Comparison of ENCODE assay signal across 33 cellular contexts in genomic region chr11:120283124-120283523, GRCh38. TPM values are rescaled to one million over a fixed set of nuclear protein-coding genes. Genes with fewer than 3 reads are reported as not detected.
"Had no signal": no experiment of that assay in that cellular context is flagged by ENCODE, and none has a peak within 500 bp of the region (broad histone marks: within the 10 kb centered on the region; RNA-seq: fewer than 3 reads in every experiment).

No MANE protein-coding gene starts in this region.

- H3K4me1 Mint-ChIP-seq: activated CD4-positive, alpha-beta memory T cell treated with anti-CD3 and anti-CD28 coated beads, Interleukin-2, amount 10 ng/mL, durations not matched to agents 7 days and 5 days; activated CD4-positive, alpha-beta T cell treated with anti-CD3 and anti-CD28 coated beads, Interleukin-2, amount 10 ng/mL, durations not matched to agents 7 days and 5 days; activated naive CD4-positive, alpha-beta T cell treated with anti-CD3 and anti-CD28 coated beads, Interleukin-2, amount 10 ng/mL, durations not matched to agents 7 days and 5 days; activated naive CD8-positive, alpha-beta T cell treated with anti-CD3 and anti-CD28 coated beads, Interleukin-2, amount 10 ng/mL, durations not matched to agents 7 days and 5 days had no signal

- H3K4me3 Mint-ChIP-seq: activated CD4-positive, alpha-beta memory T cell treated with anti-CD3 and anti-CD28 coated beads, Interleukin-2, amount 10 ng/mL, durations not matched to agents 7 days and 5 days; activated CD4-positive, alpha-beta T cell treated with anti-CD3 and anti-CD28 coated beads, Interleukin-2, amount 10 ng/mL, durations not matched to agents 7 days and 5 days; activated naive CD4-positive, alpha-beta T cell treated with anti-CD3 and anti-CD28 coated beads, Interleukin-2, amount 10 ng/mL, durations not matched to agents 7 days and 5 days; activated naive CD8-positive, alpha-beta T cell treated with anti-CD3 and anti-CD28 coated beads, Interleukin-2, amount 10 ng/mL, durations not matched to agents 7 days and 5 days; activated T-cell treated with anti-CD3 and anti-CD28 coated beads, Interleukin-2, amount 50 U/mL, for 24 hours; activated T-cell treated with anti-CD3 and anti-CD28 coated beads, Interleukin-2, amount 50 U/mL, for 72 hours; brain; WTC11 had no signal

- H3K9me3 ChIP-seq: ascending aorta, breast epithelium, colonic mucosa had no signal

- H3K27ac ChIP-seq: ascending aorta, breast epithelium, cardiac muscle cell, colonic mucosa, epithelial cell of prostate, VCaP had no signal

- H3K4me3 ChIP-seq: ascending aorta, breast epithelium, cardiac muscle cell, colonic mucosa had no signal

- FAIRE-seq: endometrium, endothelial cell of umbilical vein, frontal cortex, TTC549 had no signal

- DNase-seq: activated CD4-positive, alpha-beta memory T cell treated with anti-CD3 and anti-CD28 coated beads, Interleukin-2, amount 10 ng/mL, durations not matched to agents 7 days and 5 days; activated CD4-positive, alpha-beta T cell treated with anti-CD3 and anti-CD28 coated beads for 1 hour; activated CD4-positive, alpha-beta T cell treated with anti-CD3 and anti-CD28 coated beads for 4 hours; activated CD4-positive, alpha-beta T cell treated with anti-CD3 and anti-CD28 coated beads, Interleukin-2, amount 10 ng/mL, durations not matched to agents 7 days and 5 days; activated CD4-positive, alpha-beta T cell treated with anti-CD3 and anti-CD28 coated beads, Interleukin-2, amount 50 U/mL, for 4 hours; activated CD8-positive, alpha-beta memory T cell treated with anti-CD3 and anti-CD28 coated beads, Interleukin-2, amount 50 U/mL, for 48 hours; activated gamma-delta T cell; activated naive CD4-positive, alpha-beta T cell; activated naive CD4-positive, alpha-beta T cell treated with anti-CD3 and anti-CD28 coated beads, Interleukin-2, amount 10 ng/mL, durations not matched to agents 7 days and 5 days; activated naive CD8-positive, alpha-beta T cell treated with anti-CD3 and anti-CD28 coated beads, Interleukin-2, amount 10 ng/mL, durations not matched to agents 7 days and 5 days; activated T-cell treated with anti-CD3 and anti-CD28 coated beads for 4 hours; activated T-cell treated with anti-CD3 and anti-CD28 coated beads, Interleukin-2, amount 50 U/mL, for 24 hours; activated T-cell treated with anti-CD3 and anti-CD28 coated beads, Interleukin-2, amount 50 U/mL, for 72 hours; central memory CD4-positive, alpha-beta T cell; cerebellar nuclear complex; colonic mucosa; effector CD8-positive, alpha-beta T cell; foreskin fibroblast; head of caudate nucleus; T-helper 1 cell; T-helper 2 cell had no signal

- H3K27ac Mint-ChIP-seq: activated CD4-positive, alpha-beta memory T cell treated with anti-CD3 and anti-CD28 coated beads, Interleukin-2, amount 10 ng/mL, durations not matched to agents 7 days and 5 days; activated CD4-positive, alpha-beta T cell treated with anti-CD3 and anti-CD28 coated beads, Interleukin-2, amount 10 ng/mL, durations not matched to agents 7 days and 5 days; activated naive CD4-positive, alpha-beta T cell treated with anti-CD3 and anti-CD28 coated beads, Interleukin-2, amount 10 ng/mL, durations not matched to agents 7 days and 5 days; activated naive CD4-positive, alpha-beta T cell treated with anti-CD3 and anti-CD28 coated beads, Interleukin-2, amount 50 U/mL, for 72 hours; activated naive CD8-positive, alpha-beta T cell treated with anti-CD3 and anti-CD28 coated beads, Interleukin-2, amount 10 ng/mL, durations not matched to agents 7 days and 5 days; activated T-cell treated with anti-CD3 and anti-CD28 coated beads, Interleukin-2, amount 50 U/mL, for 24 hours; activated T-cell treated with anti-CD3 and anti-CD28 coated beads, Interleukin-2, amount 50 U/mL, for 72 hours; brain; WTC11 had no signal

- H3K27me3 ChIP-seq: ascending aorta, breast epithelium, colonic mucosa had no signal

- H3K4me1 ChIP-seq: ascending aorta, breast epithelium, colonic mucosa had no signal

- ATAC-seq: activated naive CD4-positive, alpha-beta T cell treated with anti-CD3 and anti-CD28 coated beads, Interleukin-2, amount 50 U/mL, for 72 hours; activated T-cell treated with anti-CD3 and anti-CD28 coated beads, Interleukin-2, amount 50 U/mL, for 72 hours; WTC11 had no signal

- H3K36me3 Mint-ChIP-seq: activated naive CD4-positive, alpha-beta T cell treated with anti-CD3 and anti-CD28 coated beads, Interleukin-2, amount 10 ng/mL, durations not matched to agents 7 days and 5 days; activated naive CD4-positive, alpha-beta T cell treated with anti-CD3 and anti-CD28 coated beads, Interleukin-2, amount 50 U/mL, for 72 hours; activated naive CD8-positive, alpha-beta T cell treated with anti-CD3 and anti-CD28 coated beads, Interleukin-2, amount 10 ng/mL, durations not matched to agents 7 days and 5 days; brain; WTC11 had no signal

- H3K36me3 ChIP-seq: ascending aorta, breast epithelium, cardiac muscle cell, colonic mucosa had no signal

RNA-seq across cellular contexts. Expression of gene POU2F3, which starts 43.2 kb away (rescaled TPM):
- total RNA-seq: activated CD4-positive, alpha-beta memory T cell treated with anti-CD3 and anti-CD28 coated beads, Interleukin-2, amount 10 ng/mL, durations not matched to agents 7 days and 5 days; activated CD4-positive, alpha-beta T cell treated with anti-CD3 and anti-CD28 coated beads, Interleukin-2, amount 10 ng/mL, durations not matched to agents 7 days and 5 days; activated naive CD4-positive, alpha-beta T cell treated with anti-CD3 and anti-CD28 coated beads, Interleukin-2, amount 50 U/mL, for 72 hours; activated naive CD8-positive, alpha-beta T cell treated with anti-CD3 and anti-CD28 coated beads, Interleukin-2, amount 10 ng/mL, durations not matched to agents 7 days and 5 days; ascending aorta; endothelial cell of umbilical vein had no signal
